6 cellular contexts compared by ENCODE assay signal in the genomic region with DNA sequence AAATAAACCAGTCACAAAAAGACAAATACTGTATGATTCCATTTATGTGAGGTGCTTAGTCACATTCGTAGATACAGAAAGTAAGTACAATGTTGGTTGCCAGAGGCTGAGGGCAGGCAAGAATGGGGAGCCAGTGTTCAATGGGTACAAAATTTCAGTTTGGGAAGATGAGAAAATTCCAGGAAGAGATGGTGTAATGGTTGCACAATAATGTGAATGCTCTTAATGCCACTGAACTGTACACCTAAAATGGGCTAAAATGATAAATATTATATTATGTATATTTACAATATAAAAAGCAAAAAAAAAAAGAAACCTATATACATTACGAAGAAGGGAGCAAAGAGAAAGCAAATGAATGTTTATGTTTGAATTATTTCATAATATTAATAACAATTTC.
"Had no signal": no experiment of that assay in that cellular context is flagged by ENCODE, and none has a peak within 500 bp of the region (broad histone marks: within the 10 kb centered on the region; RNA-seq: fewer than 3 reads in every experiment).

No MANE protein-coding gene starts in this region.

- H3K4me2 ChIP-seq: GM23338 had no signal

- H3K4me3 ChIP-seq: GM23338 had no signal

- DNase-seq: H9, HCEC 1CT, KBM-7 had no signal

- H3K4me3 Mint-ChIP-seq: GM23338, H9 had no signal

- H3K9me3 Mint-ChIP-seq: GM23338, H9 had no signal

- H2AFZ ChIP-seq: GM23338 had no signal

- ATAC-seq: GM23338 had no signal

- FAIRE-seq: H1, H54 had no signal
